ENCODE assay signal across 8 cellular contexts in genomic region chr17:21286066-21286770, GRCh38. TPM values are rescaled to one million over a fixed set of nuclear protein-coding genes. Genes with fewer than 3 reads are reported as not detected.
DNase-seq lines count a peak whose midpoint lies in the region; FAIRE-seq and TF ChIP-seq lines count a peak whose summit lies in the region.

No MANE protein-coding gene starts in this region.

- H3K23me2 ChIP-seq in H1 (ENCODE audit: low read depth, low read length) = peaks cover 8% of the 10 kb centered on the region; the same call in 1 of the 2 replicates

- no peak overlapping the region for H3K14ac ChIP-seq in H1 (ENCODE audit: insufficient read length)

- H4K5ac ChIP-seq in H1 (ENCODE audit: insufficient read length, low read depth, low read length) = no peak overlapping the region

- no peak overlapping the region for H3K4ac ChIP-seq in H1 (replicated peaks; ENCODE audit: insufficient read length, low read depth, low read length)

- H3K9me3 ChIP-seq in H1 (ENCODE audit: insufficient read depth in 2 of 2, low read depth in 1 of 2, low read length in 1 of 2) = peaks cover under 1% of the 10 kb centered on the region in 2 experiments; a peak in 2 of 4 replicates
- no peaks in the 10 kb centered on the region for H3K9me3 ChIP-seq in tibial artery

- no peak overlapping the region for H2BK12ac ChIP-seq in H1 (ENCODE audit: low read depth, low read length)

- no peak overlapping the region for H2AFZ ChIP-seq in H1 (ENCODE audit: low read length)

- TF ChIP-seq CTCF in H1 (IDR thresholded peaks at IDR 0.05; ENCODE audit: control extremely low read depth in 1 of 3, insufficient read depth in 1 of 3, low read depth in 1 of 3, low read length in 3 of 3) (no peak), tibial artery (IDR thresholded peaks at IDR 0.05) (peak in 1 of 2 experiments; percentile 17)

- CTCF ChIA-PET in H1 (lab: Charles Lee; ENCODE audit: partially characterized antibody) = interaction anchor here (1.0 to 4.3 kb wide), 10 partner anchors 9 to 226 kb away, joined by 3 to 17 read pairs (median 4); partner anchors contain the start of gene KCNJ12

- no peak overlapping the region for H2BK15ac ChIP-seq in H1 (ENCODE audit: low read length)

- no peak overlapping the region; the same call in 1 of the 2 replicates for H4K8ac ChIP-seq in H1 (ENCODE audit: extremely low read depth, insufficient read depth, low read length)

- TF ChIP-seq RAD21 in H1 (IDR thresholded peaks at IDR 0.05 in 1 of 2, conservative IDR thresholded peaks at IDR 0.05 in 1 of 2; ENCODE audit: low read depth in 2 of 2, low read length in 2 of 2) = no peak

- no peak for FAIRE-seq in H1 (lab: Jason Lieb, UNC)

- H3K27me3 ChIP-seq in H1 (replicated peaks in 1 of 4; ENCODE audit: control insufficient read depth in 3 of 4, extremely low read depth in 1 of 4, insufficient read depth in 3 of 4, low read length in 3 of 4) (peaks cover 9 to 25% (median 18%) of the 10 kb centered on the region in 4 experiments), tibial artery (no peaks in the 10 kb centered on the region)

- H2BK120ac ChIP-seq in H1 (replicated peaks; ENCODE audit: low read depth, low read length) = no peak overlapping the region

- H2BK20ac ChIP-seq in H1 (ENCODE audit: low read length) = no peak overlapping the region

- no peak overlapping the region for H3K56ac ChIP-seq in H1 (replicated peaks; ENCODE audit: insufficient read length, low read depth, low read length)

- TF ChIP-seq EP300 in H1 (IDR thresholded peaks at IDR 0.05; ENCODE audit: borderline replicate concordance in 1 of 2, low read depth in 2 of 2, low read length in 2 of 2) = no peak

- H2BK5ac ChIP-seq in H1 (ENCODE audit: low read depth, low read length) = no peak overlapping the region

- 85% methylated on average over 16 of the region's 16 CpGs; no CpG with 5 or more reads in 1 of the 2 experiments for WGBS in H1 (ENCODE audit: extremely low coverage in 1 of 2, insufficient coverage in 1 of 2, insufficient read length in 1 of 2, insufficient replicate concordance in 2 of 2, low coverage in 1 of 2, low lambda C conversion rate in 2 of 2, missing lambda C conversion rate in 1 of 2), 2 experiments

- intact Hi-C loops in tibial artery (cut with DNase I; ENCODE audit: low total_unique reads) = loop anchor here (5.0 to 10.0 kb wide), 3 partner anchors 119 to 241 kb away; partner anchors contain the start of gene USP22

- peaks cover 0 to 33% of the 10 kb centered on the region in 2 experiments; a peak in 2 of 4 replicates for H3K79me2 ChIP-seq in H1 (ENCODE audit: control insufficient read depth in 1 of 2, insufficient read depth in 2 of 2, low read length in 2 of 2)

- H3K4me3 ChIP-seq in H1 (ENCODE audit: extremely low read depth in 1 of 4, insufficient read depth in 2 of 4, low read depth in 3 of 4, low read length in 4 of 4) (peak overlapping the region in 1 of 4 experiments; percentile 81; a peak in 4 of 8 replicates), tibial artery (peak overlapping the region; percentile 63 to 97)

- DNase-seq in ELF-1 (ENCODE audit: low read depth, low spot score) = peak; percentile 78
- peak; percentile 97 for DNase-seq in M059J (ENCODE audit: low read depth)
- DNase-seq in SKM-1 (lab: John Stamatoyannopoulos, UW; ENCODE audit: unreplicated experiment) = peak; percentile 48
- DNase-seq in H1 (ENCODE audit: low read depth in 1 of 2, low spot score in 2 of 2) = no peak
- peak; percentile 94 for DNase-seq in mesenteric fat pad (ENCODE audit: low spot score)
- DNase-seq in tibial artery = peak; percentile 98
- no peak for DNase-seq in NK-92 (lab: John Stamatoyannopoulos, UW; ENCODE audit: unreplicated experiment)
- DNase-seq in stimulated activated CD4-positive, alpha-beta T cell treated with anti-CD3 and anti-CD28 coated beads, Interleukin-2, amount 100 ng/mL, for 48 hours = no peak

- no peak for TF ChIP-seq POLR2A in H1 (IDR thresholded peaks at IDR 0.05; ENCODE audit: control extremely low read depth in 1 of 2, low read depth in 2 of 2, low read length in 2 of 2)

- H3K79me1 ChIP-seq in H1 (ENCODE audit: low read depth, low read length) = peaks cover 18% of the 10 kb centered on the region

- H3K18ac ChIP-seq in H1 (ENCODE audit: extremely low read depth, low read length) = no peak overlapping the region

- H4K91ac ChIP-seq in H1 (replicated peaks; ENCODE audit: insufficient read length, low read length) = no peak overlapping the region

- POLR2A ChIA-PET in H1 (lab: Charles Lee; ENCODE audit: partially characterized antibody) = interaction anchor here (0.6 to 2.1 kb wide), 5 partner anchors 10 to 253 kb away, joined by 3 to 6 read pairs (median 3); no protein-coding TSS in a partner anchor

- H3K4me2 ChIP-seq in H1 (ENCODE audit: insufficient read depth in 1 of 2, low read depth in 2 of 2, low read length in 2 of 2) = peak overlapping the region; percentile 83 to 91

- peaks cover 0 to 19% (median 9%) of the 10 kb centered on the region in 4 experiments; a peak in 6 of 7 replicates for H3K4me1 ChIP-seq in H1 (replicated peaks in 1 of 4; ENCODE audit: control insufficient read depth in 3 of 4, insufficient read depth in 4 of 4, low read length in 3 of 4)
- H3K4me1 ChIP-seq in tibial artery = peaks cover 4 to 74% (median 66%) of the 10 kb centered on the region in 4 donors

- no peak overlapping the region for H3K9ac ChIP-seq in H1 (replicated peaks in 1 of 4; ENCODE audit: extremely low read depth in 1 of 4, low read depth in 3 of 4, low read length in 3 of 4)

- H3K23ac ChIP-seq in H1 (ENCODE audit: insufficient read length) = no peak overlapping the region

- H3K27ac ChIP-seq in H1 (ENCODE audit: low read depth, low read length) (no peak overlapping the region), tibial artery (peak overlapping the region; percentile 86 to 97)

- no peak overlapping the region for H2AK5ac ChIP-seq in H1 (ENCODE audit: low read depth, low read length)

- H4K20me1 ChIP-seq in H1 (replicated peaks in 1 of 2; ENCODE audit: control insufficient read depth in 1 of 2, insufficient read depth in 2 of 2, low read length in 2 of 2) = peaks cover 4 to 5% of the 10 kb centered on the region in 2 experiments

- H3K36me3 ChIP-seq in H1 (ENCODE audit: control insufficient read depth in 2 of 4, insufficient read depth in 4 of 4, low read length in 3 of 4) (no peaks in the 10 kb centered on the region), tibial artery (no peaks in the 10 kb centered on the region)

TF ChIP-seq in H1, 55 proteins besides CTCF, POLR2A, EP300 and RAD21 (continues in another document):
- TF ChIP-seq TAF7 (optimal IDR thresholded peaks at IDR 0.05; ENCODE audit: borderline replicate concordance, low read depth, low read length) = no peak
- TF ChIP-seq CEBPB (IDR thresholded peaks at IDR 0.05; ENCODE audit: low read depth, low read length) = no peak
- TF ChIP-seq CBX5 (IDR thresholded peaks at IDR 0.05; ENCODE audit: low read depth, low read length) = no peak
- TF ChIP-seq EZH2 (IDR thresholded peaks at IDR 0.05; ENCODE audit: low read depth, low read length, severe bottlenecking) = no peak
- TF ChIP-seq POU5F1 (IDR thresholded peaks at IDR 0.05; ENCODE audit: low read depth, low read length) = no peak
- TF ChIP-seq SIX5 (IDR thresholded peaks at IDR 0.05; ENCODE audit: low read depth, low read length) = no peak
- no peak for TF ChIP-seq RXRA (IDR thresholded peaks at IDR 0.05; ENCODE audit: insufficient read depth, low read depth, low read length)
- TF ChIP-seq ASH2L (IDR thresholded peaks at IDR 0.05; ENCODE audit: low read length) = no peak
- no peak for TF ChIP-seq SIN3A (conservative IDR thresholded peaks at IDR 0.05 in 1 of 2, IDR thresholded peaks at IDR 0.05 in 1 of 2; ENCODE audit: low read depth in 1 of 2, low read length in 2 of 2)

RNA-seq across cellular contexts. Expression of gene MAP2K3, which starts 1.7 kb away (rescaled TPM):
- total RNA-seq in M059J (2014; rRNA removed; shearing (Covaris generic)) = 20.7 and 23.9 TPM in 2 replicates
- total RNA-seq in H1 (2021; fragmentation: NEBNext Ultra II Directional; extraction: Animal tissue kit (Norgen Biotek cat#: 25700)) = 32.4 and 33.5 TPM in 2 replicates
- polyA plus RNA-seq in H1 (2011; rRNA removed) = 16.9 and 24.3 TPM in 2 replicates
- polyA plus RNA-seq in H1 (2011; cell fraction: cytosol; rRNA removed) = 15.7 TPM
- 17.8 TPM for polyA plus RNA-seq in H1 (2011; cell fraction: nucleus; rRNA removed)
- polyA plus RNA-seq in H1 (2012, experiment 1 of 2) = 17.6 to 31.6 TPM (median 28.7 TPM) in 4 replicates
- 29.4 TPM for polyA plus RNA-seq in H1 (2012, experiment 2 of 2)
- 19.3 TPM for polyA plus RNA-seq in H1 (2013, experiment 1 of 2)
- 20.9 TPM for polyA plus RNA-seq in H1 (2013, experiment 2 of 2)
- 8.4 and 10.1 TPM in 2 replicates for polyA minus RNA-seq in H1 (2011; rRNA and poly(A)+ RNA removed)
- 8.6 TPM for polyA minus RNA-seq in H1 (2011; cell fraction: cytosol; rRNA and poly(A)+ RNA removed)
- 13.8 TPM for polyA minus RNA-seq in H1 (2011; cell fraction: nucleus; rRNA and poly(A)+ RNA removed)
- total RNA-seq in mesenteric fat pad = 103 TPM

RNA-seq across cellular contexts. Expression of gene NATD1, which starts 33.0 kb away (rescaled TPM):
- total RNA-seq in M059J (2014; rRNA removed; shearing (Covaris generic)) = 1.7 and 2.5 TPM in 2 replicates
- total RNA-seq in H1 (2021; fragmentation: NEBNext Ultra II Directional; extraction: Animal tissue kit (Norgen Biotek cat#: 25700)) = 7.5 and 8.4 TPM in 2 replicates
- polyA plus RNA-seq in H1 (2011; rRNA removed) = 5.4 and 8.8 TPM in 2 replicates
- polyA plus RNA-seq in H1 (2011; cell fraction: cytosol; rRNA removed) = 6.3 TPM
- 7.7 TPM for polyA plus RNA-seq in H1 (2011; cell fraction: nucleus; rRNA removed)
- 5.8 to 7.2 TPM (median 5.9 TPM) in 4 replicates for polyA plus RNA-seq in H1 (2012, experiment 1 of 2)
- polyA plus RNA-seq in H1 (2012, experiment 2 of 2) = 5.1 TPM
- 4.8 TPM for polyA plus RNA-seq in H1 (2013, experiment 1 of 2)
- polyA plus RNA-seq in H1 (2013, experiment 2 of 2) = 4.8 TPM
- 4.7 and 6.3 TPM in 2 replicates for polyA minus RNA-seq in H1 (2011; rRNA and poly(A)+ RNA removed)
- 5.9 TPM for polyA minus RNA-seq in H1 (2011; cell fraction: cytosol; rRNA and poly(A)+ RNA removed)
- polyA minus RNA-seq in H1 (2011; cell fraction: nucleus; rRNA and poly(A)+ RNA removed) = 5.7 TPM
- 17.4 TPM for total RNA-seq in mesenteric fat pad

Comparison
In these comparisons a context has a peak if more than half of its experiments do, and no peak if none do; other contexts are left out.
1. DNase-seq: peak in ELF-1 (single experiment), M059J (single experiment), SKM-1 (single experiment), mesenteric fat pad (single experiment) and tibial artery (2 of 2); none in H1 (0 of 2), NK-92 (single experiment) and stimulated activated CD4-positive, alpha-beta T cell treated with anti-CD3 and anti-CD28 coated beads, Interleukin-2, amount 100 ng/mL, for 48 hours (0 of 2).